In the genomic region with DNA sequence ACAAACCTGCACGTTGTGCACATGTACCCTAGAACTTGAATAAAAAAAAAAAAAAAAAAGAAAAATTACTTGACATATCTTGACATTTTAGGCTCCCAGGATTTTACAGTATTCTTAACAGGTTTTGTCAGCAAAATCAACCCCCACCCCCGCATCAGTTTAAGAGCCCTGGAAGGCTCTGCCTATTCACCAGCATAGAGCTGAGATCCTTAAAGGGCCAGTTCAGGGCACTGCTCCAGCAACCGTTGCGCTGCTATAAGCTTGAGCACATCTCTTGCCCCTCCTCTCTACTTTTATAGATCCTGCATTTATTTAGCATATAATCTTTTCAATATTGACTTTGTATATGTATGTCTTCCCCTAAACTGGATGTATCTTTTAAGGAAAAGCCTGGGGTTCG, we compare ENCODE assay signal across 8 cellular contexts. TPM values are rescaled to one million over a fixed set of nuclear protein-coding genes. Genes with fewer than 3 reads are reported as not detected.
DNase-seq lines count a peak whose midpoint lies in the region; ATAC-seq and TF ChIP-seq lines count a peak whose summit lies in the region.

No MANE protein-coding gene starts in this region.

- peaks cover 0 to 8% of the 10 kb centered on the region in 2 experiments; a peak in 3 of 4 replicates for H3K4me1 ChIP-seq in SK-N-SH (ENCODE audit: control insufficient read depth in 1 of 2, insufficient read depth in 2 of 2, low read depth in 1 of 2, low read length in 1 of 2)
- H3K4me1 ChIP-seq in mammary epithelial cell (ENCODE audit: insufficient read depth, low read length): peaks cover 8% of the 10 kb centered on the region

- in situ Hi-C loops in mammary epithelial cell (cut with MboI; ENCODE audit: low sequenced_read_pairs in 2 of 2): no loop called here

- H3K9me3 Mint-ChIP-seq in IgD-negative memory B cell (no peaks in the 10 kb centered on the region), immature natural killer cell (no peaks in the 10 kb centered on the region)

- TF ChIP-seq CTCF in SK-N-SH (IDR thresholded peaks at IDR 0.05) (no peak), mammary epithelial cell (conservative IDR thresholded peaks at IDR 0.05 in 1 of 2, IDR thresholded peaks at IDR 0.05 in 1 of 2; ENCODE audit: extremely low read depth in 1 of 2, insufficient read depth in 1 of 2, low read depth in 1 of 2, low read length in 2 of 2) (no peak)

- ATAC-seq in GM19324 (IDR thresholded peaks at IDR 0.05; ENCODE audit: low FRiP score, unreplicated experiment): no peak

- POLR2A ChIA-PET in SK-N-SH (lab: Yijun Ruan, JAX): interaction anchor here (0.6 to 2.2 kb wide), 6 partner anchors 23 to 360 kb away, joined by 3 to 9 read pairs (median 4); partner anchors contain the start of genes SIK3 and ZPR1

- intact Hi-C loops in mammary epithelial cell (cut with micrococcal nuclease): loop anchor here (5.0 kb wide), 1 partner anchor 36 kb away; no protein-coding TSS in a partner anchor

- CTCF ChIA-PET in SK-N-SH (lab: Yijun Ruan, JAX): interaction anchor here (1.0 to 2.6 kb wide), 5 partner anchors 29 to 355 kb away, joined by 3 to 8 read pairs (median 4); partner anchors contain the start of genes APOA5, PCSK7 and ZPR1
- CTCF ChIA-PET in mammary epithelial cell (lab: Charles Lee; ENCODE audit: low non-redundant PET): interaction anchor here (0.5 to 0.6 kb wide), 2 partner anchors 79 to 407 kb away, joined by 4 read pairs; no protein-coding TSS in a partner anchor

- BruUV-seq in mammary epithelial cell (replicated peaks; lab: Mats Ljungman, UMichigan): no TSS peak

- TF ChIP-seq RAD21 in SK-N-SH (IDR thresholded peaks at IDR 0.05; ENCODE audit: low read length): no peak

- peaks cover 41% of the 10 kb centered on the region for H3K79me2 ChIP-seq in SK-N-SH (ENCODE audit: insufficient read depth)
- H3K79me2 ChIP-seq in mammary epithelial cell (ENCODE audit: insufficient read depth, low read length): peaks cover 44% of the 10 kb centered on the region

- no peak for TF ChIP-seq EP300 in SK-N-SH (IDR thresholded peaks at IDR 0.05; ENCODE audit: borderline replicate concordance in 1 of 2, low read depth in 1 of 2, low read length in 1 of 2)

- 16% methylated on average over 5 of the region's 5 CpGs for WGBS in SK-N-SH (ENCODE audit: low lambda C conversion rate)
- WGBS in mammary epithelial cell (ENCODE audit: low coverage, missing lambda C conversion rate): 2% methylated on average over 4 of the region's 5 CpGs

- H3K4me1 Mint-ChIP-seq in IgD-negative memory B cell (peaks cover 28 to 32% (median 32%) of the 10 kb centered on the region in 3 donors), immature natural killer cell (peaks cover 39 to 48% of the 10 kb centered on the region in 2 donors)

- dilution Hi-C loops in mammary epithelial cell (cut with HindIII; ENCODE audit: low sequenced_read_pairs): no loop called here

- peak overlapping the region; percentile 95 to 99 (median 98) for H3K27ac Mint-ChIP-seq in IgD-negative memory B cell
- peak overlapping the region; percentile 84 to 96 (median 94) for H3K27ac Mint-ChIP-seq in immature natural killer cell

- H3K36me3 ChIP-seq in SK-N-SH (replicated peaks in 1 of 2; ENCODE audit: control insufficient read depth in 1 of 2, insufficient read depth in 2 of 2, low read length in 1 of 2) (peaks cover 6 to 31% of the 10 kb centered on the region in 2 experiments), mammary epithelial cell (ENCODE audit: insufficient read depth, low read length) (peaks cover 4% of the 10 kb centered on the region)

- H3K9ac ChIP-seq in SK-N-SH: peak overlapping the region; percentile 89
- peak overlapping the region; percentile 77 for H3K9ac ChIP-seq in mammary epithelial cell (ENCODE audit: insufficient read depth, low read length)

- H3K9me3 ChIP-seq in SK-N-SH (no peaks in the 10 kb centered on the region), mammary epithelial cell (replicated peaks; ENCODE audit: insufficient read depth, low read length) (no peaks in the 10 kb centered on the region)

- peak overlapping the region; percentile 93 for H2AFZ ChIP-seq in SK-N-SH (ENCODE audit: low read depth)
- peak overlapping the region; percentile 94 for H2AFZ ChIP-seq in mammary epithelial cell (ENCODE audit: low read depth, low read length)

- DNase-seq in NCI-H1436 (lab: John Stamatoyannopoulos, UW): peak; percentile 20
- no peak for DNase-seq in NCI-H1436 treated with DMSO at 0.1 percent for 48 hours (lab: John Stamatoyannopoulos, UW)
- peak; percentile 59 for DNase-seq in SK-N-SH
- DNase-seq in mammary epithelial cell: peak; percentile 41
- DNase-seq in immature natural killer cell: no peak

- H3K4me3 ChIP-seq in SK-N-SH (ENCODE audit: low read depth in 2 of 2, low read length in 1 of 2): peak overlapping the region; percentile 76 to 84
- H3K4me3 ChIP-seq in mammary epithelial cell (replicated peaks in 1 of 3; ENCODE audit: insufficient read depth in 1 of 3, low read depth in 2 of 3, low read length in 3 of 3): peak overlapping the region; percentile 60 to 82 (median 66)
- H3K4me3 ChIP-seq in skin epidermis: peak overlapping the region; percentile 73 to 97 (median 92)

- no peaks in the 10 kb centered on the region for H3K27me3 ChIP-seq in SK-N-SH (ENCODE audit: insufficient read depth)
- no peaks in the 10 kb centered on the region for H3K27me3 ChIP-seq in mammary epithelial cell (ENCODE audit: insufficient read depth, low read length)

- H3K4me2 ChIP-seq in SK-N-SH: peak overlapping the region; percentile 92
- H3K4me2 ChIP-seq in mammary epithelial cell (ENCODE audit: insufficient read depth, low read depth, low read length): peak overlapping the region; percentile 77

- H3K27ac ChIP-seq in SK-N-SH (ENCODE audit: low read depth in 2 of 2, low read length in 1 of 2): peak overlapping the region; percentile 82 to 88
- peak overlapping the region; percentile 88 for H3K27ac ChIP-seq in mammary epithelial cell (ENCODE audit: insufficient read depth, low read depth, low read length)
- H3K27ac ChIP-seq in skin epidermis: peak overlapping the region in 20 of 21 experiments; percentile 57 to 94 (median 90)

- H3K27me3 Mint-ChIP-seq in IgD-negative memory B cell (peaks cover 4% of the 10 kb centered on the region), immature natural killer cell (ENCODE audit: low read depth in 3 of 3) (peaks cover 13 to 36% (median 15%) of the 10 kb centered on the region in 3 donors)

- peak overlapping the region; percentile 98 to 100 (median 99) for H3K4me3 Mint-ChIP-seq in IgD-negative memory B cell
- peak overlapping the region; percentile 94 to 99 (median 96) for H3K4me3 Mint-ChIP-seq in immature natural killer cell

- H3K36me3 Mint-ChIP-seq in IgD-negative memory B cell (no peaks in the 10 kb centered on the region), immature natural killer cell (peaks cover 0 to 4% (median 0%) of the 10 kb centered on the region in 3 donors)

- H3K9me2 ChIP-seq in SK-N-SH: no peaks in the 10 kb centered on the region

- H3F3A ChIP-seq in SK-N-SH (replicated peaks; ENCODE audit: insufficient read depth): peaks cover 18% of the 10 kb centered on the region

- H4K20me1 ChIP-seq in SK-N-SH (ENCODE audit: insufficient read depth) (peaks cover 38% of the 10 kb centered on the region), mammary epithelial cell (ENCODE audit: insufficient read depth, low read length) (peaks cover 5% of the 10 kb centered on the region)

TF ChIP-seq in SK-N-SH, 30 proteins besides CTCF, POLR2A, EP300 and RAD21:
- TF ChIP-seq RFX5 (IDR thresholded peaks at IDR 0.05; ENCODE audit: low read length): no peak
- no peak for TF ChIP-seq SIN3A (IDR thresholded peaks at IDR 0.05; ENCODE audit: borderline replicate concordance, low read depth, low read length)
- TF ChIP-seq IRF3 (IDR thresholded peaks at IDR 0.05; ENCODE audit: low read depth, low read length): no peak
- TF ChIP-seq RCOR1 (IDR thresholded peaks at IDR 0.05; ENCODE audit: low read length): no peak
- no peak for TF ChIP-seq FOSL2 (IDR thresholded peaks at IDR 0.05; ENCODE audit: borderline replicate concordance, low read depth)
- TF ChIP-seq GABPA (IDR thresholded peaks at IDR 0.05; ENCODE audit: low read depth): no peak

RNA-seq across cellular contexts. Expression of gene PAFAH1B2, which starts 0.7 kb away (rescaled TPM):
- polyA plus RNA-seq in IgD-negative memory B cell (20.6 TPM), SK-N-SH (2012; rRNA removed) (19.6 and 27.3 TPM in 2 replicates), mammary epithelial cell (75.2 TPM), immature natural killer cell (10 to 100 TPM; 16.0 to 23.7 (median 17.5) TPM)
- polyA plus RNA-seq in SK-N-SH (2012; cell fraction: cytosol; rRNA removed): 25.9 and 27.4 TPM in 2 replicates
- 25.4 and 27.2 TPM in 2 replicates for polyA plus RNA-seq in SK-N-SH (2012; cell fraction: nucleus; rRNA removed)
- total RNA-seq in mammary epithelial cell: 100 to 1,000 TPM; 129 to 177 TPM
- 222 TPM for polyA minus RNA-seq in mammary epithelial cell

RNA-seq across cellular contexts. Expression of gene SIDT2, which starts 35.2 kb away (rescaled TPM):
- polyA plus RNA-seq in IgD-negative memory B cell (61.0 TPM), SK-N-SH (2012; rRNA removed) (17.3 and 17.5 TPM in 2 replicates), mammary epithelial cell (16.2 TPM), immature natural killer cell (1 to 10 TPM; 1.6 to 4.7 (median 1.7) TPM)
- 8.0 and 12.6 TPM in 2 replicates for polyA plus RNA-seq in SK-N-SH (2012; cell fraction: cytosol; rRNA removed)
- 39.5 and 52.3 TPM in 2 replicates for polyA plus RNA-seq in SK-N-SH (2012; cell fraction: nucleus; rRNA removed)
- total RNA-seq in mammary epithelial cell: 10 to 100 TPM; 17.2 to 30.6 TPM
- polyA minus RNA-seq in mammary epithelial cell: 95.0 TPM

RNA-seq across cellular contexts. Expression of gene SIK3, which starts 45.2 kb away (rescaled TPM):
- polyA plus RNA-seq in IgD-negative memory B cell: 25.1 TPM
- 4.5 and 5.1 TPM in 2 replicates for polyA plus RNA-seq in SK-N-SH (2012; rRNA removed)
- 4.5 and 4.9 TPM in 2 replicates for polyA plus RNA-seq in SK-N-SH (2012; cell fraction: cytosol; rRNA removed)
- polyA plus RNA-seq in SK-N-SH (2012; cell fraction: nucleus; rRNA removed): 14.0 and 15.9 TPM in 2 replicates
- 10 to 100 TPM; 22.8 to 36.5 TPM for total RNA-seq in mammary epithelial cell
- polyA plus RNA-seq in mammary epithelial cell: 6.1 TPM
- polyA minus RNA-seq in mammary epithelial cell: 49.1 TPM
- 10 to 100 TPM in 2 of 3 donors, 1 to 10 TPM in 1; 3.7 to 26.2 (median 16.5) TPM for polyA plus RNA-seq in immature natural killer cell

RNA-seq across cellular contexts. Expression of gene TAGLN, which starts 55.8 kb away (rescaled TPM):
- polyA plus RNA-seq in IgD-negative memory B cell (1.6 TPM), SK-N-SH (2012; rRNA removed) (519 and 811 TPM in 2 replicates), mammary epithelial cell (55.9 TPM), immature natural killer cell (under 1 TPM; 0.08 to 0.40 (median 0.09) TPM)
- polyA plus RNA-seq in SK-N-SH (2012; cell fraction: cytosol; rRNA removed): 447 and 526 TPM in 2 replicates
- 571 and 676 TPM in 2 replicates for polyA plus RNA-seq in SK-N-SH (2012; cell fraction: nucleus; rRNA removed)
- total RNA-seq in mammary epithelial cell: 1,000 to 10,000 TPM in 1 of 2 donors, 100 to 1,000 TPM in 1; 171 to 3,470 TPM
- polyA minus RNA-seq in mammary epithelial cell: 8.0 TPM

Comparison
In these comparisons a context has a peak if more than half of its experiments do, and no peak if none do; other contexts are left out.
1. DNase-seq: peak in NCI-H1436 (single experiment), SK-N-SH (single experiment) and mammary epithelial cell (single experiment); none in NCI-H1436 treated with DMSO at 0.1 percent for 48 hours (single experiment) and immature natural killer cell (0 of 3).
2. Peak in every context shown above with its lines, with median percentiles within 50 percentile points of each other: H3K27ac ChIP-seq and H3K4me3 ChIP-seq.